ENCODE assay signal across 8 cellular contexts in genomic region chr15:100341662-100342560, GRCh38. TPM values are rescaled to one million over a fixed set of nuclear protein-coding genes. Genes with fewer than 3 reads are reported as not detected.
DNase-seq lines count a peak whose midpoint lies in the region; ATAC-seq, FAIRE-seq and TF ChIP-seq lines count a peak whose summit lies in the region.

A gene with protein sequence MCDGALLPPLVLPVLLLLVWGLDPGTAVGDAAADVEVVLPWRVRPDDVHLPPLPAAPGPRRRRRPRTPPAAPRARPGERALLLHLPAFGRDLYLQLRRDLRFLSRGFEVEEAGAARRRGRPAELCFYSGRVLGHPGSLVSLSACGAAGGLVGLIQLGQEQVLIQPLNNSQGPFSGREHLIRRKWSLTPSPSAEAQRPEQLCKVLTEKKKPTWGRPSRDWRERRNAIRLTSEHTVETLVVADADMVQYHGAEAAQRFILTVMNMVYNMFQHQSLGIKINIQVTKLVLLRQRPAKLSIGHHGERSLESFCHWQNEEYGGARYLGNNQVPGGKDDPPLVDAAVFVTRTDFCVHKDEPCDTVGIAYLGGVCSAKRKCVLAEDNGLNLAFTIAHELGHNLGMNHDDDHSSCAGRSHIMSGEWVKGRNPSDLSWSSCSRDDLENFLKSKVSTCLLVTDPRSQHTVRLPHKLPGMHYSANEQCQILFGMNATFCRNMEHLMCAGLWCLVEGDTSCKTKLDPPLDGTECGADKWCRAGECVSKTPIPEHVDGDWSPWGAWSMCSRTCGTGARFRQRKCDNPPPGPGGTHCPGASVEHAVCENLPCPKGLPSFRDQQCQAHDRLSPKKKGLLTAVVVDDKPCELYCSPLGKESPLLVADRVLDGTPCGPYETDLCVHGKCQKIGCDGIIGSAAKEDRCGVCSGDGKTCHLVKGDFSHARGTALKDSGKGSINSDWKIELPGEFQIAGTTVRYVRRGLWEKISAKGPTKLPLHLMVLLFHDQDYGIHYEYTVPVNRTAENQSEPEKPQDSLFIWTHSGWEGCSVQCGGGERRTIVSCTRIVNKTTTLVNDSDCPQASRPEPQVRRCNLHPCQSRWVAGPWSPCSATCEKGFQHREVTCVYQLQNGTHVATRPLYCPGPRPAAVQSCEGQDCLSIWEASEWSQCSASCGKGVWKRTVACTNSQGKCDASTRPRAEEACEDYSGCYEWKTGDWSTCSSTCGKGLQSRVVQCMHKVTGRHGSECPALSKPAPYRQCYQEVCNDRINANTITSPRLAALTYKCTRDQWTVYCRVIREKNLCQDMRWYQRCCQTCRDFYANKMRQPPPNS (minus strand): TSS chr15:100341975. CDS start chr15:100341899, 76 bp downstream.

- H3K4me1 ChIP-seq in esophagus (ENCODE audit: control insufficient read depth in 2 of 2, insufficient read depth in 2 of 2, low read length in 1 of 2): peaks cover 0 to 6% of the 10 kb centered on the region in 2 donors

- no peaks in the 10 kb centered on the region for H3K9me3 ChIP-seq in esophagus (ENCODE audit: control insufficient read depth in 2 of 2, insufficient read depth in 1 of 2, low read depth in 1 of 2, low read length in 1 of 2)

- DNase-seq in AG10803 (ENCODE audit: low read depth) (peak; percentile 74), GM19239 (ENCODE audit: insufficient read length, low spot score) (peak; percentile 85), NOMO-1 (lab: John Stamatoyannopoulos, UW; ENCODE audit: unreplicated experiment in 2 of 2) (peak; percentile 96 to 97), mucosa of gallbladder (ENCODE audit: low spot score) (peak; percentile 96)
- DNase-seq in activated T-cell treated with anti-CD3 and anti-CD28 coated beads, Interleukin-2, amount 50 U/mL, for 1 hour: peak; percentile 93
- DNase-seq in stimulated activated CD8-positive, alpha-beta memory T cell treated with anti-CD3 and anti-CD28 coated beads, Interleukin-2, amount 100 ng/mL, for 48 hours (ENCODE audit: low read depth in 2 of 2): peak; percentile 85 to 89

- H3K4me3 ChIP-seq in AG10803 (ENCODE audit: low read length): peak within 1 kb of the TSS; percentile 33
- peak within 1 kb of the TSS; percentile 84 to 87 for H3K4me3 ChIP-seq in esophagus (ENCODE audit: low read depth in 1 of 2, low read length in 2 of 2)

- H3K27me3 ChIP-seq in esophagus (ENCODE audit: control insufficient read depth in 1 of 2, insufficient read depth in 2 of 2, low read length in 2 of 2): no peaks in the 10 kb centered on the region

- H3K36me3 ChIP-seq in esophagus (ENCODE audit: control insufficient read depth in 2 of 2, insufficient read depth in 2 of 2, low read length in 1 of 2): no peaks in the 10 kb centered on the region

- ATAC-seq in HG03439 (IDR thresholded peaks at IDR 0.05; ENCODE audit: unreplicated experiment): peak; percentile 89

- WGBS in esophagus, 2 donors: 2% methylated on average over 70 to 76 of the region's 76 CpGs

- TF ChIP-seq CTCF in AG10803 (conservative IDR thresholded peaks at IDR 0.05; ENCODE audit: low read length): peak; percentile 54

- peak within 1 kb of the TSS; percentile 89 to 94 for H3K27ac ChIP-seq in esophagus (ENCODE audit: low read depth in 2 of 2, low read length in 1 of 2)

- peak; percentile 86 for FAIRE-seq in GM19239 (lab: Jason Lieb, UNC)

RNA-seq across cellular contexts. Expression of the gene that starts here (rescaled TPM):
- 1 to 10 TPM; 2.1 to 6.9 TPM for polyA plus RNA-seq in esophagus
- 3.6 TPM for total RNA-seq in mucosa of gallbladder

Comparison
In these comparisons a context has a peak if more than half of its experiments do, and no peak if none do; other contexts are left out.
1. Peak in every context shown above with its lines: DNase-seq, ATAC-seq, H3K4me3 ChIP-seq and H3K27ac ChIP-seq.